ENCODE assay signal across 1 cellular context in genomic region chr6:158474961-158475343, GRCh38.
TF ChIP-seq lines count a peak whose summit lies in the region.

No MANE protein-coding gene starts in this region.

TF ChIP-seq in GM23338, 12 proteins besides CTCF, POLR2A, EP300 and RAD21 (continued from another document):
- TF ChIP-seq REST (IDR thresholded peaks at IDR 0.05; ENCODE audit: unreplicated experiment) (no peak), ZNF331 (CRISPR knock-in tag; IDR thresholded peaks at IDR 0.05; ENCODE audit: low read depth) (no peak), CREB1 (CRISPR knock-in tag; IDR thresholded peaks at IDR 0.05; ENCODE audit: low read depth) (no peak), EZH2phosphoT487 (IDR thresholded peaks at IDR 0.05; ENCODE audit: unreplicated experiment) (no peak), NANOG (IDR thresholded peaks at IDR 0.05; ENCODE audit: borderline replicate concordance) (no peak), ZNF462 (CRISPR knock-in tag; IDR thresholded peaks at IDR 0.05) (no peak), JUNB (IDR thresholded peaks at IDR 0.05; ENCODE audit: unreplicated experiment) (no peak)
TF ChIP-seq in GM23338: peak in this region for 0.
